ENCODE assay signal across 9 cellular contexts in the genomic region with DNA sequence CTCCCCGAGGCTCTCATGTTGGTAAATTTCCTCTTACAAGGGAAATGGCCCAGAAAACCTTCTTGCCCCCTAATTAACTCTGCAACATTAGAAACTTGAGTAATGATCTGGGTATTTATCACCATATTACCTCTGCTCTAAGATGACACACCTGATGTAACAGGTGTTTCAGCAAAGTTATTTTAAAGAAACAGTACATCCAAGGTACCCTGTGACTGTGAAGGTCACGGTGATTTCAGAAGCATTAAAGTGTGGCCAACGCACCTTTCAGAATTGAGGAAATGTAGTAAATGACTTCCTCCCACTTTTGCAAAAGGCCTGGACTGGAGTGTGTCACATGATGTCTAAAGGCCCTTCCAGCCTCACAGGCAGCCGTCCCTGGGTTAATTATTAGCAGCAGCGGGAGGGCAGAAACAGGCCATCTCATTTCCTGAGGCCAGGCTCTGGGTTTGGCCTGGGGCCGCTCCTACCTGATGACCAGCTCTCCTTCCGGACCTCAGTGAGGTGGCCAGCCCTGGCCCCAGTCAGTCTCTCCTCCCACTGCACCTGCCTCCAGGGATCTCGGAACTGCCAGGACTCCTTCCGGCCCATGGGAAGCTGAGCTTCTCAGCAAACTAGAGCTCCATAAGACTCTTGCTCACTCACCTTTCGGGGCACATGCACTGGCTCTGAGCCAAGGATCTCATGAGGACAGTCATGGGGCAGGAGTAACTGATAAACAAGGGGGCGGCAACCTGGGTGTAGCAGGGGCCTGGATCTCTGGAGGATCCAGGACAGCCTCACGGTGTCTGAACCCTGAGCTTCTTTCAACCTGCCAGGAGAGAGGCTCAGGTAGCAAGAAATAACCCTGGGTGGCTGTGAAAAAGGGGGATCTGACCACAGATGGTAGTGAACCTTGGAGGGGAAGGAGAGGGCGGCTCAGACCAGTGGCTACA. TPM values are rescaled to one million over a fixed set of nuclear protein-coding genes. Genes with fewer than 3 reads are reported as not detected.
DNase-seq lines count a peak whose midpoint lies in the region; ATAC-seq, FAIRE-seq and TF ChIP-seq lines count a peak whose summit lies in the region.
"Had no signal": no experiment of that assay in that cellular context is flagged by ENCODE, and none has a peak within 500 bp of the region (broad histone marks: within the 10 kb centered on the region; RNA-seq: fewer than 3 reads in every experiment).

No MANE protein-coding gene starts in this region.

- DNase-seq in GM12891 (ENCODE audit: insufficient read length, low spot score) (no peak), NCI-H345 treated with DMSO at 0.1 percent for 48 hours (lab: John Stamatoyannopoulos, UW; ENCODE audit: unreplicated experiment) (peak; percentile 61), OCI-M2 (lab: John Stamatoyannopoulos, UW; ENCODE audit: unreplicated experiment) (no peak), SW 1271 (lab: John Stamatoyannopoulos, UW) (no peak), GF-D8 (lab: John Stamatoyannopoulos, UW) (no peak)
- DNase-seq in activated naive CD4-positive, alpha-beta T cell (lab: John Stamatoyannopoulos, UW), result no peak
- DNase-seq: activated B cell treated with CpG ODN at 0.5 μM for 24 hours had no signal

- FAIRE-seq in GM12891 (lab: Jason Lieb, UNC) (no peak), islet of Langerhans (lab: Jason Lieb, UNC) (peak; percentile 97)

- TF ChIP-seq POLR2A in GM12891 (IDR thresholded peaks at IDR 0.05; ENCODE audit: low read depth, low read length), result no peak

- ATAC-seq in HG02610 (IDR thresholded peaks at IDR 0.05; ENCODE audit: unreplicated experiment), result peak; percentile 53

TF ChIP-seq in GM12891, 5 proteins besides CTCF, POLR2A, EP300 and RAD21:
- TF ChIP-seq PAX5 (IDR thresholded peaks at IDR 0.05; ENCODE audit: insufficient read depth, low read length, severe bottlenecking) (no peak), SPI1 (IDR thresholded peaks at IDR 0.05; ENCODE audit: low read depth, low read length) (0 out of 2 replicates have a peak, but pooled peaks have one; percentile 2), POU2F2 (IDR thresholded peaks at IDR 0.05; ENCODE audit: low read depth, low read length) (no peak)

RNA-seq across cellular contexts. Expression of a gene that starts 20.6 kb away (rescaled TPM):
- 0.46 TPM for polyA plus RNA-seq in GM12891 (2012; ENCODE audit: low read depth, missing spikeins)
